Comparison of ENCODE assay signal across 30 cellular contexts in genomic region chr3:129735638-129736037, GRCh38.
"Had no signal": no experiment of that assay in that cellular context is flagged by ENCODE, and none has a peak within 500 bp of the region (broad histone marks: within the 10 kb centered on the region; RNA-seq: fewer than 3 reads in every experiment).

No MANE protein-coding gene starts in this region.

- H3K9me3 ChIP-seq: colonic mucosa, heart right ventricle, left ventricle myocardium inferior, lower lobe of right lung, neutrophil, pancreas, right atrium auricular region, testis, tibial artery had no signal

- H3K36me3 Mint-ChIP-seq: natural killer cell had no signal

- H3K36me3 ChIP-seq: colonic mucosa, left ventricle myocardium inferior, lower lobe of right lung, pancreas, right atrium auricular region, tibial artery had no signal

- H3K4me1 ChIP-seq: colonic mucosa, left ventricle myocardium inferior, right atrium auricular region had no signal

- DNase-seq: colonic mucosa; effector CD8-positive, alpha-beta T cell; endodermal cell; foreskin fibroblast; glutamatergic neuron; heart right ventricle; hippocampal formation; kidney glomerular epithelial cell; left colon; left ventricle myocardium inferior; lower lobe of right lung; natural killer cell; pancreas; stimulated activated CD4-positive, alpha-beta T cell treated with anti-CD3 and anti-CD28 coated beads, Interleukin-12 subunit alpha, Interleukin-12 subunit beta, amount 100 ng/mL, for 4 hours; stimulated activated CD4-positive, alpha-beta T cell treated with anti-CD3 and anti-CD28 coated beads, Interleukin-1b, Interleukin-23, amount 100 ng/mL, for 48 hours; stimulated activated CD4-positive, alpha-beta T cell treated with anti-CD3 and anti-CD28 coated beads, Interleukin-4, amount 100 ng/mL, for 1 hour; stimulated activated naive CD8-positive, alpha-beta T cell treated with anti-CD3 and anti-CD28 coated beads, Interleukin-15, Interleukin-2, amounts not matched to agents 100 U/mL and 50 U/mL, for 24 hours; substantia nigra; testis; tibial artery had no signal

- H3K4me1 Mint-ChIP-seq: natural killer cell had no signal

- FAIRE-seq: islet of Langerhans, pancreas had no signal

- H3K4me3 ChIP-seq: colonic mucosa, heart right ventricle, left ventricle myocardium inferior, lower lobe of right lung, pancreas, right atrium auricular region, smooth muscle cell, testis, tibial artery had no signal

- H3K9me3 Mint-ChIP-seq: dendritic cell treated with granulocyte-macrophage colony-stimulating factor and Interleukin-4, amounts not matched to agents 40 ng/mL and 50 ng/mL, for 4 days; endodermal cell; natural killer cell; neural crest cell; stimulated activated memory B cell treated with anti-CD40 and anti-IgM and Interleukin-4, amounts not matched to agents 10 μg/mL and 1 μg/mL and 100 μg/mL, for 72 hours; type B pancreatic cell had no signal

- H3K27ac Mint-ChIP-seq: dendritic cell treated with granulocyte-macrophage colony-stimulating factor and Interleukin-4, amounts not matched to agents 40 ng/mL and 50 ng/mL, for 4 days; endodermal cell; natural killer cell; stimulated activated memory B cell treated with anti-CD40 and anti-IgM and Interleukin-4, amounts not matched to agents 10 μg/mL and 1 μg/mL and 100 μg/mL, for 72 hours; type B pancreatic cell had no signal

- H3K27me3 ChIP-seq: colonic mucosa, heart right ventricle, neutrophil, pancreas, right atrium auricular region, testis, tibial artery had no signal

- H3K27ac ChIP-seq: colonic mucosa, epithelial cell of prostate, heart right ventricle, left ventricle myocardium inferior, lower lobe of right lung, neutrophil, pancreas, right atrium auricular region, testis, tibial artery had no signal

- H3K27me3 Mint-ChIP-seq: dendritic cell treated with granulocyte-macrophage colony-stimulating factor and Interleukin-4, amounts not matched to agents 40 ng/mL and 50 ng/mL, for 4 days; stimulated activated memory B cell treated with anti-CD40 and anti-IgM and Interleukin-4, amounts not matched to agents 10 μg/mL and 1 μg/mL and 100 μg/mL, for 72 hours; type B pancreatic cell had no signal

- H3K4me3 Mint-ChIP-seq: dendritic cell treated with granulocyte-macrophage colony-stimulating factor and Interleukin-4, amounts not matched to agents 40 ng/mL and 50 ng/mL, for 4 days; endodermal cell; natural killer cell; neural crest cell; stimulated activated memory B cell treated with anti-CD40 and anti-IgM and Interleukin-4, amounts not matched to agents 10 μg/mL and 1 μg/mL and 100 μg/mL, for 72 hours; type B pancreatic cell had no signal

- ATAC-seq: heart right ventricle; left colon; lower lobe of right lung; natural killer cell; pancreas; sciatic nerve; stimulated activated memory B cell treated with anti-CD40 and anti-IgM and Interleukin-4, amounts not matched to agents 10 μg/mL and 1 μg/mL and 100 μg/mL, for 72 hours; stimulated activated naive CD8-positive, alpha-beta T cell treated with anti-CD3 and anti-CD28 coated beads, Interleukin-15, Interleukin-2, amounts not matched to agents 100 U/mL and 50 U/mL, for 24 hours had no signal
